In genomic region chr2:74458132-74458956, GRCh38 we compare ENCODE assay signal across 8 cellular contexts. TPM values are rescaled to one million over a fixed set of nuclear protein-coding genes. Genes with fewer than 3 reads are reported as not detected.
A peak's percentile ranks its signal among the peaks of the same experiment; 100 is the strongest.
DNase-seq lines count a peak whose midpoint lies in the region; FAIRE-seq and TF ChIP-seq lines count a peak whose summit lies in the region.

WBP1 (plus strand) TSS chr2:74458438; CDS start chr2:74458603, 165 bp downstream.

- peaks cover 49% of the 10 kb centered on the region for H3K4me1 Mint-ChIP-seq in HFFc6 (ENCODE audit: low read depth)
- peaks cover 64% of the 10 kb centered on the region for H3K4me1 Mint-ChIP-seq in activated naive CD4-positive, alpha-beta T cell treated with anti-CD3 and anti-CD28 coated beads, Interleukin-2, amount 10 ng/mL, durations not matched to agents 7 days and 5 days

- peak within 1 kb of the TSS; percentile 91 for H3K4me3 ChIP-seq in NB4 (ENCODE audit: low read depth, low read length)
- peak within 1 kb of the TSS; percentile 99 for H3K4me3 ChIP-seq in SK-N-MC
- peak within 1 kb of the TSS; percentile 92 to 99 for H3K4me3 ChIP-seq in neuronal stem cell (ENCODE audit: low read length in 2 of 2)

- H3K18ac ChIP-seq in neuronal stem cell (ENCODE audit: low read length), result peak within 1 kb of the TSS; percentile 97

- H3K23ac ChIP-seq in neuronal stem cell (ENCODE audit: low read depth, low read length, poor library complexity), result peak within 1 kb of the TSS; percentile 92

- CTCF ChIA-PET in activated naive CD4-positive, alpha-beta T cell treated with anti-CD3 and anti-CD28 coated beads, Interleukin-2, amount 10 ng/mL, durations not matched to agents 7 days and 5 days (lab: Charles Lee), result interaction anchor here (0.6 to 1.9 kb wide), 8 partner anchors 13 to 257 kb away, joined by 3 to 11 read pairs (median 4); partner anchors contain the start of gene MRPL53

- H3K9me3 Mint-ChIP-seq in HFFc6, result no peaks in the 10 kb centered on the region
- no peaks in the 10 kb centered on the region for H3K9me3 Mint-ChIP-seq in activated naive CD4-positive, alpha-beta T cell treated with anti-CD3 and anti-CD28 coated beads, Interleukin-2, amount 10 ng/mL, durations not matched to agents 7 days and 5 days

- H2BK15ac ChIP-seq in neuronal stem cell (ENCODE audit: low read length), result no peak within 1 kb of the TSS

- H3K27me3 Mint-ChIP-seq in HFFc6 (ENCODE audit: insufficient read depth), result peaks cover 4% of the 10 kb centered on the region
- no peaks in the 10 kb centered on the region for H3K27me3 Mint-ChIP-seq in activated naive CD4-positive, alpha-beta T cell treated with anti-CD3 and anti-CD28 coated beads, Interleukin-2, amount 10 ng/mL, durations not matched to agents 7 days and 5 days

- no peak within 1 kb of the TSS for H4K8ac ChIP-seq in neuronal stem cell (ENCODE audit: low read depth, low read length)

- H3K27ac ChIP-seq in SK-N-MC, result peak within 1 kb of the TSS; percentile 65
- peak within 1 kb of the TSS; percentile 96 for H3K27ac ChIP-seq in neuronal stem cell (replicated peaks; ENCODE audit: low read length)

- H3K4ac ChIP-seq in neuronal stem cell (ENCODE audit: low read length), result peak within 1 kb of the TSS; percentile 45

- H3K36me3 ChIP-seq in SK-N-MC (ENCODE audit: insufficient read depth, low read length), result peaks cover 17% of the 10 kb centered on the region; the same call in 1 of the 2 replicates
- H3K36me3 ChIP-seq in neuronal stem cell (replicated peaks in 1 of 2; ENCODE audit: control insufficient read depth in 2 of 2, insufficient read depth in 2 of 2, low read length in 2 of 2), result peaks cover 24 to 43% of the 10 kb centered on the region in 2 donors

- H3K4me1 ChIP-seq in neuronal stem cell (ENCODE audit: control insufficient read depth in 2 of 2, insufficient read depth in 1 of 2, low read depth in 1 of 2, low read length in 2 of 2), result peaks cover 7 to 18% of the 10 kb centered on the region in 2 donors

- no peak within 1 kb of the TSS for H2BK120ac ChIP-seq in neuronal stem cell (ENCODE audit: low read depth, low read length)

- no peak within 1 kb of the TSS for H3K14ac ChIP-seq in neuronal stem cell (ENCODE audit: low read length)

- H3K79me1 ChIP-seq in neuronal stem cell (ENCODE audit: low read depth, low read length), result peaks cover 8% of the 10 kb centered on the region

- peak within 1 kb of the TSS; percentile 95 for H2BK5ac ChIP-seq in neuronal stem cell (ENCODE audit: low read length)

- FAIRE-seq in frontal cortex (lab: Jason Lieb, UNC), result peak; percentile 97

- peak within 1 kb of the TSS; percentile 77 for H2AK5ac ChIP-seq in neuronal stem cell (ENCODE audit: low read depth, low read length)

- peak within 1 kb of the TSS; percentile 88 for H3K27ac Mint-ChIP-seq in HFFc6
- peak within 1 kb of the TSS; percentile 98 for H3K27ac Mint-ChIP-seq in activated naive CD4-positive, alpha-beta T cell treated with anti-CD3 and anti-CD28 coated beads, Interleukin-2, amount 10 ng/mL, durations not matched to agents 7 days and 5 days

- no peaks in the 10 kb centered on the region for H3K9me3 ChIP-seq in SK-N-MC (ENCODE audit: low read depth, low read length)
- no peaks in the 10 kb centered on the region for H3K9me3 ChIP-seq in neuronal stem cell (replicated peaks in 1 of 2; ENCODE audit: control insufficient read depth in 2 of 2, insufficient read depth in 1 of 2, low read depth in 1 of 2, low read length in 2 of 2)

- H3K9ac ChIP-seq in SK-N-MC (ENCODE audit: insufficient read length) (peak within 1 kb of the TSS; percentile 92), neuronal stem cell (ENCODE audit: low read depth, low read length, poor library complexity) (peak within 1 kb of the TSS; percentile 89)

- peak within 1 kb of the TSS; percentile 90 for H2AFZ ChIP-seq in neuronal stem cell (ENCODE audit: low read length)

- TF ChIP-seq POLR2A in NB4 (IDR thresholded peaks at IDR 0.05; ENCODE audit: extremely low read depth, insufficient read length), result no peak

- H2BK12ac ChIP-seq in neuronal stem cell (ENCODE audit: low read length), result peak within 1 kb of the TSS; percentile 11

- no CpG with 5 or more reads among the region's 38 CpGs for WGBS in neuronal stem cell (ENCODE audit: extremely low coverage in 2 of 2, insufficient read length in 2 of 2, insufficient replicate concordance in 1 of 2), 2 donors

- TF ChIP-seq CTCF in HFFc6 (IDR thresholded peaks at IDR 0.05), result no peak
- TF ChIP-seq CTCF in NB4 (IDR thresholded peaks at IDR 0.05; ENCODE audit: low read depth, low read length), result no peak
- TF ChIP-seq CTCF in subcutaneous adipose tissue (IDR thresholded peaks at IDR 0.05; ENCODE audit: low read depth), result no peak

- H3K4me3 Mint-ChIP-seq in HFFc6, result peak within 1 kb of the TSS; percentile 94
- H3K4me3 Mint-ChIP-seq in activated naive CD4-positive, alpha-beta T cell treated with anti-CD3 and anti-CD28 coated beads, Interleukin-2, amount 10 ng/mL, durations not matched to agents 7 days and 5 days, result peak within 1 kb of the TSS; percentile 92

- no peaks in the 10 kb centered on the region for H3K27me3 ChIP-seq in neuronal stem cell (ENCODE audit: control insufficient read depth in 3 of 3, insufficient read depth in 3 of 3, low read depth in 1 of 3, low read length in 3 of 3)

- H3K4me2 ChIP-seq in neuronal stem cell (ENCODE audit: insufficient read depth, low read length, poor library complexity, severe bottlenecking), result peak within 1 kb of the TSS; percentile 87

- H4K91ac ChIP-seq in neuronal stem cell (ENCODE audit: low read depth, low read length, poor library complexity), result no peak within 1 kb of the TSS

- peaks cover 16% of the 10 kb centered on the region for H3K36me3 Mint-ChIP-seq in HFFc6 (ENCODE audit: low read depth)
- H3K36me3 Mint-ChIP-seq in activated naive CD4-positive, alpha-beta T cell treated with anti-CD3 and anti-CD28 coated beads, Interleukin-2, amount 10 ng/mL, durations not matched to agents 7 days and 5 days, result peaks cover 37% of the 10 kb centered on the region

- DNase-seq in GF-D8 (lab: John Stamatoyannopoulos, UW), result peak; percentile 98
- DNase-seq in HFFc6, result peak; percentile 100
- DNase-seq in NB4 (ENCODE audit: low read depth), result peak; percentile 100
- peak; percentile 100 for DNase-seq in SK-N-MC (ENCODE audit: low read depth, low spot score)
- DNase-seq in activated naive CD4-positive, alpha-beta T cell treated with anti-CD3 and anti-CD28 coated beads, Interleukin-2, amount 10 ng/mL, durations not matched to agents 7 days and 5 days, result peak; percentile 100
- peak; percentile 94 to 96 for DNase-seq in frontal cortex (ENCODE audit: low spot score in 2 of 2)
- DNase-seq in neuronal stem cell (ENCODE audit: low spot score), result peak; percentile 100

RNA-seq across cellular contexts. Expression of gene WBP1, which starts in this region (rescaled TPM):
- 10 to 100 TPM; 51.0 to 73.1 (median 56.7) TPM for total RNA-seq in HFFc6 (2021; fragmentation: NEBNext Ultra II Directional; extraction: Animal tissue kit (Norgen Biotek cat#: 25700))
- total RNA-seq in frontal cortex, result 24.9 TPM
- polyA plus RNA-seq in neuronal stem cell (2013, experiment 1 of 2), result 148 TPM
- 146 TPM for polyA plus RNA-seq in neuronal stem cell (2013, experiment 2 of 2)
- 10 to 100 TPM; 18.9 to 55.3 (median 47.8) TPM for total RNA-seq in subcutaneous adipose tissue

Comparison
In these comparisons a context has a peak if more than half of its experiments do, and no peak if none do; other contexts are left out.
1. Peak in every context shown above with its lines: DNase-seq, H3K4me3 ChIP-seq and H3K27ac ChIP-seq.